In genomic region chr1:169779150-169779549, GRCh38 we compare ENCODE assay signal across 31 cellular contexts. TPM values are rescaled to one million over a fixed set of nuclear protein-coding genes. Genes with fewer than 3 reads are reported as not detected.
DNase-seq lines count a peak whose midpoint lies in the region; ATAC-seq and TF ChIP-seq lines count a peak whose summit lies in the region.
"Had no signal": no experiment of that assay in that cellular context is flagged by ENCODE, and none has a peak within 500 bp of the region (broad histone marks: within the 10 kb centered on the region; RNA-seq: fewer than 3 reads in every experiment).

No MANE protein-coding gene starts in this region.

- no peaks in the 10 kb centered on the region for H3K36me3 Mint-ChIP-seq in progenitor cell of endocrine pancreas (ENCODE audit: insufficient read depth)
- no peaks in the 10 kb centered on the region for H3K36me3 Mint-ChIP-seq in activated naive CD4-positive, alpha-beta T cell treated with anti-CD3 and anti-CD28 coated beads, Interleukin-2, amount 10 ng/mL, durations not matched to agents 7 days and 5 days
- H3K36me3 Mint-ChIP-seq: CD8-positive, alpha-beta memory T cell; stimulated activated naive B cell treated with anti-CD40 and anti-IgM and Interleukin-4, amounts not matched to agents 10 μg/mL and 1 μg/mL and 100 μg/mL, for 72 hours had no signal

- H3K4me3 ChIP-seq in RWPE2 (ENCODE audit: severe bottlenecking) (no peak overlapping the region), choroid plexus epithelial cell (ENCODE audit: low read depth, low read length) (no peak overlapping the region)
- H3K4me3 ChIP-seq: adrenal gland, GM12878, GM23248 had no signal

- DNase-seq in Caki2 (ENCODE audit: low read depth) (peak; percentile 4), RWPE2 (ENCODE audit: low spot score) (no peak), choroid plexus epithelial cell (ENCODE audit: low read depth) (peak; percentile 7), progenitor cell of endocrine pancreas (ENCODE audit: low spot score, unreplicated experiment) (no peak), cortex of kidney (lab: John Stamatoyannopoulos, UW) (no peak), iPS-NIHi7 (ENCODE audit: extremely low spot score) (no peak)
- DNase-seq in activated naive CD4-positive, alpha-beta T cell treated with anti-CD3 and anti-CD28 coated beads, Interleukin-2, amount 10 ng/mL, durations not matched to agents 7 days and 5 days: no peak
- DNase-seq: activated CD4-positive, alpha-beta memory T cell treated with anti-CD3 and anti-CD28 coated beads, Interleukin-2, amount 10 ng/mL, durations not matched to agents 7 days and 5 days; activated CD8-positive, alpha-beta memory T cell treated with anti-CD3 and anti-CD28 coated beads, Interleukin-2, amount 50 U/mL, for 48 hours; activated naive CD4-positive, alpha-beta T cell treated with Interleukin-2 at 50 U/mL for 16 hours; adrenal gland; BE2C; CD8-positive, alpha-beta memory T cell; DMS153; effector CD4-positive, alpha-beta T cell; GM23248; HFFc6; NCI-H1092 treated with DMSO at 0.1 percent for 48 hours; NCI-H1694 treated with DMSO at 0.1 percent for 48 hours; NCI-H446 treated with DMSO at 0.1 percent for 48 hours; NCI-H774; nephron progenitor cell; stimulated activated naive B cell treated with anti-CD40 and anti-IgM and Interleukin-4, amounts not matched to agents 10 μg/mL and 1 μg/mL and 100 μg/mL, for 72 hours had no signal

- TF ChIP-seq CTCF in RWPE2 (IDR thresholded peaks at IDR 0.05; ENCODE audit: poor library complexity, severe bottlenecking) (no peak), choroid plexus epithelial cell (conservative IDR thresholded peaks at IDR 0.05; ENCODE audit: low read depth, low read length) (no peak), progenitor cell of endocrine pancreas (IDR thresholded peaks at IDR 0.05; ENCODE audit: unreplicated experiment) (no peak)

- no peaks in the 10 kb centered on the region for H3K36me3 ChIP-seq in RWPE2 (ENCODE audit: low read depth)
- H3K36me3 ChIP-seq: adrenal gland, BE2C had no signal

- in situ Hi-C loops in Caki2 (cut with HindIII; ENCODE audit: low pct_unique_long_range_greater_than_20kb, low sequenced_read_pairs): no loop called here

- no peaks in the 10 kb centered on the region for H3K27me3 Mint-ChIP-seq in progenitor cell of endocrine pancreas
- H3K27me3 Mint-ChIP-seq in activated naive CD4-positive, alpha-beta T cell treated with anti-CD3 and anti-CD28 coated beads, Interleukin-2, amount 10 ng/mL, durations not matched to agents 7 days and 5 days: peaks cover 19% of the 10 kb centered on the region

- peaks cover 23% of the 10 kb centered on the region for H3K4me1 ChIP-seq in RWPE2 (ENCODE audit: insufficient read depth, poor library complexity, severe bottlenecking)
- H3K4me1 ChIP-seq: adrenal gland, BE2C had no signal

- CTCF ChIA-PET in activated naive CD4-positive, alpha-beta T cell treated with anti-CD3 and anti-CD28 coated beads, Interleukin-2, amount 10 ng/mL, durations not matched to agents 7 days and 5 days (lab: Charles Lee): no interaction called here

- H3K9me3 Mint-ChIP-seq in progenitor cell of endocrine pancreas (ENCODE audit: low read depth): peaks cover 10% of the 10 kb centered on the region
- no peaks in the 10 kb centered on the region for H3K9me3 Mint-ChIP-seq in activated naive CD4-positive, alpha-beta T cell treated with anti-CD3 and anti-CD28 coated beads, Interleukin-2, amount 10 ng/mL, durations not matched to agents 7 days and 5 days
- H3K9me3 Mint-ChIP-seq: activated CD4-positive, alpha-beta memory T cell treated with anti-CD3 and anti-CD28 coated beads, Interleukin-2, amount 10 ng/mL, durations not matched to agents 7 days and 5 days; activated T-helper 1 cell treated with anti-CD3 and anti-CD28 coated beads, Interleukin-12 subunit alpha, Interleukin-12 subunit beta, Interleukin-2, Interleukin-4 antibody, amounts not matched to agents 30 ng/mL and 10 ng/mL and 1 ng/mL, durations not matched to agents 14 hours and 24 hours and 36 hours; CD8-positive, alpha-beta memory T cell; HFFc6; nephron progenitor cell; stimulated activated naive B cell treated with anti-CD40 and anti-IgM and Interleukin-4, amounts not matched to agents 10 μg/mL and 1 μg/mL and 100 μg/mL, for 72 hours had no signal

- peak overlapping the region; percentile 74 for H3K27ac ChIP-seq in RWPE2 (ENCODE audit: poor library complexity, severe bottlenecking)
- H3K27ac ChIP-seq: adrenal gland, GM23248, RWPE1 had no signal

- no peak overlapping the region for H3K4me3 Mint-ChIP-seq in progenitor cell of endocrine pancreas (ENCODE audit: low read depth)
- H3K4me3 Mint-ChIP-seq in activated naive CD4-positive, alpha-beta T cell treated with anti-CD3 and anti-CD28 coated beads, Interleukin-2, amount 10 ng/mL, durations not matched to agents 7 days and 5 days: no peak overlapping the region
- H3K4me3 Mint-ChIP-seq: activated CD4-positive, alpha-beta memory T cell treated with anti-CD3 and anti-CD28 coated beads, Interleukin-2, amount 10 ng/mL, durations not matched to agents 7 days and 5 days; activated T-helper 1 cell treated with anti-CD3 and anti-CD28 coated beads, Interleukin-12 subunit alpha, Interleukin-12 subunit beta, Interleukin-2, Interleukin-4 antibody, amounts not matched to agents 30 ng/mL and 10 ng/mL and 1 ng/mL, durations not matched to agents 14 hours and 24 hours and 36 hours; CD8-positive, alpha-beta memory T cell; HFFc6; nephron progenitor cell; stimulated activated naive B cell treated with anti-CD40 and anti-IgM and Interleukin-4, amounts not matched to agents 10 μg/mL and 1 μg/mL and 100 μg/mL, for 72 hours had no signal

- peaks cover 29% of the 10 kb centered on the region for H3K4me1 Mint-ChIP-seq in progenitor cell of endocrine pancreas (ENCODE audit: low read depth)
- no peaks in the 10 kb centered on the region for H3K4me1 Mint-ChIP-seq in activated naive CD4-positive, alpha-beta T cell treated with anti-CD3 and anti-CD28 coated beads, Interleukin-2, amount 10 ng/mL, durations not matched to agents 7 days and 5 days
- H3K4me1 Mint-ChIP-seq: activated CD4-positive, alpha-beta memory T cell treated with anti-CD3 and anti-CD28 coated beads, Interleukin-2, amount 10 ng/mL, durations not matched to agents 7 days and 5 days; CD8-positive, alpha-beta memory T cell; nephron progenitor cell; stimulated activated naive B cell treated with anti-CD40 and anti-IgM and Interleukin-4, amounts not matched to agents 10 μg/mL and 1 μg/mL and 100 μg/mL, for 72 hours had no signal

- no peaks in the 10 kb centered on the region for H3K27me3 ChIP-seq in RWPE2 (ENCODE audit: insufficient read depth, poor library complexity, severe bottlenecking)
- H3K27me3 ChIP-seq: adrenal gland had no signal

- ATAC-seq in RWPE2 (ENCODE audit: low read depth): no peak
- ATAC-seq: GM12878; stimulated activated naive B cell treated with anti-CD40 and anti-IgM and Interleukin-4, amounts not matched to agents 10 μg/mL and 1 μg/mL and 100 μg/mL, for 72 hours had no signal

- H3K9me3 ChIP-seq in RWPE2 (ENCODE audit: severe bottlenecking): no peaks in the 10 kb centered on the region
- H3K9me3 ChIP-seq: adrenal gland, BE2C had no signal

- peak overlapping the region; percentile 46 for H3K27ac Mint-ChIP-seq in progenitor cell of endocrine pancreas
- no peak overlapping the region for H3K27ac Mint-ChIP-seq in activated naive CD4-positive, alpha-beta T cell treated with anti-CD3 and anti-CD28 coated beads, Interleukin-2, amount 10 ng/mL, durations not matched to agents 7 days and 5 days
- H3K27ac Mint-ChIP-seq: activated CD4-positive, alpha-beta memory T cell treated with anti-CD3 and anti-CD28 coated beads, Interleukin-2, amount 10 ng/mL, durations not matched to agents 7 days and 5 days; activated T-helper 1 cell treated with anti-CD3 and anti-CD28 coated beads, Interleukin-12 subunit alpha, Interleukin-12 subunit beta, Interleukin-2, Interleukin-4 antibody, amounts not matched to agents 30 ng/mL and 10 ng/mL and 1 ng/mL, durations not matched to agents 14 hours and 24 hours and 36 hours; nephron progenitor cell; stimulated activated naive B cell treated with anti-CD40 and anti-IgM and Interleukin-4, amounts not matched to agents 10 μg/mL and 1 μg/mL and 100 μg/mL, for 72 hours had no signal

RNA-seq across cellular contexts. Expression of gene METTL18, which starts 15.6 kb away (rescaled TPM):
- 7.0 and 10.7 TPM in 2 replicates for total RNA-seq in Caki2 (2014; rRNA removed; shearing (Covaris generic); ENCODE audit: low replicate concordance)
- 9.3 and 12.7 TPM in 2 replicates for total RNA-seq in progenitor cell of endocrine pancreas

RNA-seq across cellular contexts. Expression of gene SELE, which starts 45.3 kb away (rescaled TPM):
- total RNA-seq in Caki2 (2014; rRNA removed; shearing (Covaris generic); ENCODE audit: low replicate concordance): not detected in 2 replicates
- total RNA-seq in progenitor cell of endocrine pancreas: not detected in 2 replicates
- total RNA-seq: activated CD4-positive, alpha-beta memory T cell treated with anti-CD3 and anti-CD28 coated beads, Interleukin-2, amount 10 ng/mL, durations not matched to agents 7 days and 5 days; activated T-helper 1 cell treated with anti-CD3 and anti-CD28 coated beads, Interleukin-12 subunit alpha, Interleukin-12 subunit beta, Interleukin-2, Interleukin-4 antibody, amounts not matched to agents 30 ng/mL and 10 ng/mL and 1 ng/mL, durations not matched to agents 14 hours and 24 hours and 36 hours; bronchial epithelial cell; CD8-positive, alpha-beta memory T cell; GM12878; GM23248; HFFc6; HT-29; osteoblast; renal cortical epithelial cell; T-helper 2 cell treated with Interferon-gamma antibody and Interleukin-4, amounts not matched to agents 100 ng/mL and 5 ng/mL, for 36 hours had no signal

Comparison
In these comparisons a context has a peak if more than half of its experiments do, and no peak if none do; other contexts are left out.
1. DNase-seq: peak in Caki2 (single experiment) and choroid plexus epithelial cell (single experiment); none in RWPE2 (single experiment), progenitor cell of endocrine pancreas (single experiment), activated naive CD4-positive, alpha-beta T cell treated with anti-CD3 and anti-CD28 coated beads, Interleukin-2, amount 10 ng/mL, durations not matched to agents 7 days and 5 days (single experiment), cortex of kidney (single experiment) and iPS-NIHi7 (single experiment).